14 cellular contexts compared by ENCODE assay signal in genomic region chr19:55382522-55383054, GRCh38. TPM values are rescaled to one million over a fixed set of nuclear protein-coding genes. Genes with fewer than 3 reads are reported as not detected.
A peak's percentile ranks its signal among the peaks of the same experiment; 100 is the strongest.
DNase-seq lines count a peak whose midpoint lies in the region; ATAC-seq, FAIRE-seq and TF ChIP-seq lines count a peak whose summit lies in the region.
"Had no signal": no experiment of that assay in that cellular context is flagged by ENCODE, and none has a peak within 500 bp of the region (broad histone marks: within the 10 kb centered on the region; RNA-seq: fewer than 3 reads in every experiment).

No MANE protein-coding gene starts in this region.

- peak overlapping the region; percentile 90 for H3K4me3 Mint-ChIP-seq in activated naive CD4-positive, alpha-beta T cell treated with anti-CD3 and anti-CD28 coated beads, Interleukin-2, amount 10 ng/mL, durations not matched to agents 7 days and 5 days
- peak overlapping the region; percentile 95 to 98 for H3K4me3 Mint-ChIP-seq in stimulated activated naive CD8-positive, alpha-beta T cell treated with anti-CD3 and anti-CD28 coated beads, Interleukin-15, amount 100 ng/mL, for 72 hours

- TF ChIP-seq POLR2A in H1 (IDR thresholded peaks at IDR 0.05; ENCODE audit: control extremely low read depth in 1 of 2, low read depth in 2 of 2, low read length in 2 of 2) (no peak), esophagus squamous epithelium (IDR thresholded peaks at IDR 0.05) (no peak)

- H3K27me3 ChIP-seq in Panc1 (ENCODE audit: control insufficient read depth, insufficient read depth, low read length) (no peaks in the 10 kb centered on the region), H1 (replicated peaks in 1 of 4; ENCODE audit: control insufficient read depth in 3 of 4, extremely low read depth in 1 of 4, insufficient read depth in 3 of 4, low read length in 3 of 4) (peaks cover 0 to 16% (median 9%) of the 10 kb centered on the region in 4 experiments; a peak in 4 of 7 replicates), A673 (replicated peaks; ENCODE audit: insufficient read depth, low read depth, low read length, poor library complexity) (no peaks in the 10 kb centered on the region), esophagus squamous epithelium (peaks cover 0 to 6% (median 0%) of the 10 kb centered on the region in 4 donors)

- intact Hi-C loops in Panc1 (cut with micrococcal nuclease; ENCODE audit: unreplicated experiment) (no loop called here), A673 (cut with micrococcal nuclease; ENCODE audit: unreplicated experiment) (loop anchor here (10.0 kb wide), 1 partner anchor 78 kb away; no protein-coding TSS in a partner anchor), esophagus squamous epithelium (cut with DNase I) (no loop called here)

- TF ChIP-seq EP300 in H1 (IDR thresholded peaks at IDR 0.05; ENCODE audit: borderline replicate concordance in 1 of 2, low read depth in 2 of 2, low read length in 2 of 2) = no peak

- peaks cover 14% of the 10 kb centered on the region for H3K79me1 ChIP-seq in H1 (ENCODE audit: low read depth, low read length)

- peak overlapping the region; percentile 93 for H3K27ac Mint-ChIP-seq in activated naive CD4-positive, alpha-beta T cell treated with anti-CD3 and anti-CD28 coated beads, Interleukin-2, amount 10 ng/mL, durations not matched to agents 7 days and 5 days
- H3K27ac Mint-ChIP-seq in stimulated activated naive CD8-positive, alpha-beta T cell treated with anti-CD3 and anti-CD28 coated beads, Interleukin-15, amount 100 ng/mL, for 72 hours = peak overlapping the region in 1 of 2 donors; percentile 98

- BruUV-seq in Panc1 (replicated peaks; lab: Mats Ljungman, UMichigan) = no TSS peak
- BruUV-seq in A673 (replicated peaks; lab: Mats Ljungman, UMichigan) = no TSS peak

- H2BK15ac ChIP-seq in H1 (ENCODE audit: low read length) = peak overlapping the region; percentile 81; the same call in 1 of the 2 replicates

- no peak overlapping the region for H3K14ac ChIP-seq in H1 (ENCODE audit: insufficient read length)

- H3K27ac ChIP-seq in Panc1 (ENCODE audit: low read length) (peak overlapping the region; percentile 45; the same call in 1 of the 2 replicates), H1 (ENCODE audit: low read depth, low read length) (no peak overlapping the region), A673 (ENCODE audit: low read depth, low read length, poor library complexity, severe bottlenecking) (no peak overlapping the region), esophagus squamous epithelium (no peak overlapping the region)

- 100% methylated on average over 3 of the region's 3 CpGs; no CpG with 5 or more reads in 1 of the 2 experiments for WGBS in H1 (ENCODE audit: extremely low coverage in 1 of 2, insufficient coverage in 1 of 2, insufficient read length in 1 of 2, insufficient replicate concordance in 2 of 2, low coverage in 1 of 2, low lambda C conversion rate in 2 of 2, missing lambda C conversion rate in 1 of 2), 2 experiments
- 90 to 93% methylated on average over 3 of the region's 3 CpGs for WGBS in esophagus squamous epithelium, 2 donors

- peaks cover 16 to 18% of the 10 kb centered on the region in 2 experiments; a peak in 3 of 4 replicates for H3K79me2 ChIP-seq in H1 (ENCODE audit: control insufficient read depth in 1 of 2, insufficient read depth in 2 of 2, low read length in 2 of 2)

- TF ChIP-seq RAD21 in H1 (IDR thresholded peaks at IDR 0.05 in 1 of 2, conservative IDR thresholded peaks at IDR 0.05 in 1 of 2; ENCODE audit: low read depth in 2 of 2, low read length in 2 of 2) = no peak

- peak overlapping the region in 1 of 2 experiments; percentile 55; a peak in 1 of 4 replicates for H3K4me3 ChIP-seq in Panc1 (ENCODE audit: low read depth in 2 of 2, low read length in 2 of 2)
- peak overlapping the region in 1 of 4 experiments; percentile 60; a peak in 1 of 8 replicates for H3K4me3 ChIP-seq in H1 (ENCODE audit: extremely low read depth in 1 of 4, insufficient read depth in 2 of 4, low read depth in 3 of 4, low read length in 4 of 4)
- no peak overlapping the region for H3K4me3 ChIP-seq in A673 (ENCODE audit: low read depth, low read length, poor library complexity, severe bottlenecking)
- H3K4me3 ChIP-seq in esophagus squamous epithelium = no peak overlapping the region

- CTCF ChIA-PET in activated naive CD4-positive, alpha-beta T cell treated with anti-CD3 and anti-CD28 coated beads, Interleukin-2, amount 10 ng/mL, durations not matched to agents 7 days and 5 days (lab: Charles Lee) = interaction anchor here (2.7 to 3.1 kb wide), 2 partner anchors 81 to 91 kb away, joined by 13 to 25 read pairs; no protein-coding TSS in a partner anchor
- CTCF ChIA-PET in Panc1 (lab: Charles Lee) (no interaction called here), H1 (lab: Charles Lee; ENCODE audit: partially characterized antibody) (interaction anchor here (0.7 to 3.2 kb wide), 8 partner anchors 24 to 217 kb away, joined by 3 to 37 read pairs (median 3); no protein-coding TSS in a partner anchor), A673 (lab: Charles Lee) (no interaction called here)

- peaks cover 36% of the 10 kb centered on the region for H3K36me3 Mint-ChIP-seq in activated naive CD4-positive, alpha-beta T cell treated with anti-CD3 and anti-CD28 coated beads, Interleukin-2, amount 10 ng/mL, durations not matched to agents 7 days and 5 days

- H3K9ac ChIP-seq in H1 (replicated peaks in 1 of 4; ENCODE audit: extremely low read depth in 1 of 4, low read depth in 3 of 4, low read length in 3 of 4) = no peak overlapping the region

- H2BK5ac ChIP-seq in H1 (ENCODE audit: low read depth, low read length) = 0 out of 2 replicates have a peak overlapping the region, but pooled peaks have one; percentile 16

- peaks cover 10 to 28% of the 10 kb centered on the region in 2 experiments for H4K20me1 ChIP-seq in H1 (replicated peaks in 1 of 2; ENCODE audit: control insufficient read depth in 1 of 2, insufficient read depth in 2 of 2, low read length in 2 of 2)

- H3K56ac ChIP-seq in H1 (replicated peaks; ENCODE audit: insufficient read length, low read depth, low read length) = no peak overlapping the region

- no peak for TF ChIP-seq CTCF in Panc1 (IDR thresholded peaks at IDR 0.05)
- no peak for TF ChIP-seq CTCF in H1 (IDR thresholded peaks at IDR 0.05; ENCODE audit: control extremely low read depth in 1 of 3, insufficient read depth in 1 of 3, low read depth in 1 of 3, low read length in 3 of 3)
- no peak for TF ChIP-seq CTCF in A673 (conservative IDR thresholded peaks at IDR 0.05; ENCODE audit: low read depth, low read length)
- no peak for TF ChIP-seq CTCF in esophagus squamous epithelium (IDR thresholded peaks at IDR 0.05)
- no peak for TF ChIP-seq CTCF in GM20000 (IDR thresholded peaks at IDR 0.05; ENCODE audit: extremely low read depth, missing control alignments)

- H2BK120ac ChIP-seq in H1 (replicated peaks; ENCODE audit: low read depth, low read length) = no peak overlapping the region

- H2BK12ac ChIP-seq in H1 (ENCODE audit: low read depth, low read length) = no peak overlapping the region

- no peak overlapping the region for H3K4ac ChIP-seq in H1 (replicated peaks; ENCODE audit: insufficient read length, low read depth, low read length)

- in situ Hi-C loops in Panc1 (cut with HindIII; ENCODE audit: low pct_unique_long_range_greater_than_20kb, low sequenced_read_pairs) = no loop called here

- H4K8ac ChIP-seq in H1 (ENCODE audit: extremely low read depth, insufficient read depth, low read length) = no peak overlapping the region

- no peaks in the 10 kb centered on the region for H3K9me3 Mint-ChIP-seq in activated naive CD4-positive, alpha-beta T cell treated with anti-CD3 and anti-CD28 coated beads, Interleukin-2, amount 10 ng/mL, durations not matched to agents 7 days and 5 days
- H3K9me3 Mint-ChIP-seq in stimulated activated naive CD8-positive, alpha-beta T cell treated with anti-CD3 and anti-CD28 coated beads, Interleukin-15, amount 100 ng/mL, for 72 hours = peaks cover 0 to 4% of the 10 kb centered on the region in 2 donors

- H2AFZ ChIP-seq in H1 (ENCODE audit: low read length) = no peak overlapping the region

- H3K18ac ChIP-seq in H1 (ENCODE audit: extremely low read depth, low read length) = no peak overlapping the region

- H3K36me3 ChIP-seq in Panc1 (ENCODE audit: control insufficient read depth, insufficient read depth, low read length) = peaks cover 9% of the 10 kb centered on the region
- peaks cover 6 to 11% (median 8%) of the 10 kb centered on the region in 4 experiments for H3K36me3 ChIP-seq in H1 (ENCODE audit: control insufficient read depth in 2 of 4, insufficient read depth in 4 of 4, low read length in 3 of 4)
- peaks cover 13% of the 10 kb centered on the region for H3K36me3 ChIP-seq in A673 (ENCODE audit: insufficient read depth, low read length, poor library complexity, severe bottlenecking)
- H3K36me3 ChIP-seq in esophagus squamous epithelium = peaks cover 0 to 13% (median 0%) of the 10 kb centered on the region in 3 donors

- H3K4me1 Mint-ChIP-seq in activated naive CD4-positive, alpha-beta T cell treated with anti-CD3 and anti-CD28 coated beads, Interleukin-2, amount 10 ng/mL, durations not matched to agents 7 days and 5 days = peaks cover 46% of the 10 kb centered on the region
- peaks cover 49% of the 10 kb centered on the region for H3K4me1 Mint-ChIP-seq in stimulated activated naive CD8-positive, alpha-beta T cell treated with anti-CD3 and anti-CD28 coated beads, Interleukin-15, amount 100 ng/mL, for 72 hours

- H3K9me3 ChIP-seq in Panc1 (ENCODE audit: control insufficient read depth, insufficient read depth, low read depth, low read length) = no peaks in the 10 kb centered on the region
- H3K9me3 ChIP-seq in H1 (ENCODE audit: insufficient read depth in 2 of 2, low read depth in 1 of 2, low read length in 1 of 2) = no peaks in the 10 kb centered on the region
- no peaks in the 10 kb centered on the region for H3K9me3 ChIP-seq in A673 (ENCODE audit: low read depth, low read length, poor library complexity, severe bottlenecking)
- no peaks in the 10 kb centered on the region for H3K9me3 ChIP-seq in esophagus squamous epithelium

- no peak for ATAC-seq in Panc1
- no peak for ATAC-seq in stimulated activated naive CD8-positive, alpha-beta T cell treated with anti-CD3 and anti-CD28 coated beads, Interleukin-15, amount 100 ng/mL, for 72 hours
- ATAC-seq: left cardiac atrium had no signal

- H3K23me2 ChIP-seq in H1 (ENCODE audit: low read depth, low read length) = peaks cover 36% of the 10 kb centered on the region

- no peak overlapping the region for H4K91ac ChIP-seq in H1 (replicated peaks; ENCODE audit: insufficient read length, low read length)

- peaks cover 4% of the 10 kb centered on the region for H3K27me3 Mint-ChIP-seq in activated naive CD4-positive, alpha-beta T cell treated with anti-CD3 and anti-CD28 coated beads, Interleukin-2, amount 10 ng/mL, durations not matched to agents 7 days and 5 days
- H3K27me3 Mint-ChIP-seq in stimulated activated naive CD8-positive, alpha-beta T cell treated with anti-CD3 and anti-CD28 coated beads, Interleukin-15, amount 100 ng/mL, for 72 hours = no peaks in the 10 kb centered on the region

- H3K4me1 ChIP-seq in Panc1 (ENCODE audit: control insufficient read depth, insufficient read depth, low read length) (peaks cover 19% of the 10 kb centered on the region), H1 (replicated peaks in 1 of 4; ENCODE audit: control insufficient read depth in 3 of 4, insufficient read depth in 4 of 4, low read length in 3 of 4) (peaks cover 0 to 37% (median 22%) of the 10 kb centered on the region in 4 experiments; a peak in 6 of 7 replicates), A673 (ENCODE audit: insufficient read depth, low read length, poor library complexity, severe bottlenecking) (peaks cover 14% of the 10 kb centered on the region), esophagus squamous epithelium (peaks cover 21 to 45% (median 25%) of the 10 kb centered on the region in 3 donors)

- H2AK5ac ChIP-seq in H1 (ENCODE audit: low read depth, low read length) = no peak overlapping the region

- H4K5ac ChIP-seq in H1 (ENCODE audit: insufficient read length, low read depth, low read length) = no peak overlapping the region

- H3K4me2 ChIP-seq in H1 (ENCODE audit: insufficient read depth in 1 of 2, low read depth in 2 of 2, low read length in 2 of 2) = peak overlapping the region in 1 of 2 experiments; percentile 95; a peak in 1 of 4 replicates

- POLR2A ChIA-PET in Panc1 (lab: Charles Lee) = no interaction called here
- POLR2A ChIA-PET in H1 (lab: Charles Lee; ENCODE audit: partially characterized antibody) = interaction anchor here (0.7 to 26.7 kb wide), 17 partner anchors 7 to 296 kb away, joined by 3 to 874 read pairs (median 14); partner anchors contain the start of genes IL11, KMT5C, TMEM190 and UBE2S
- POLR2A ChIA-PET in A673 (lab: Charles Lee; ENCODE audit: low non-redundant PET) = no interaction called here

- no peak for DNase-seq in activated naive CD4-positive, alpha-beta T cell treated with anti-CD3 and anti-CD28 coated beads, Interleukin-2, amount 10 ng/mL, durations not matched to agents 7 days and 5 days
- no peak for DNase-seq in activated naive CD4-positive, alpha-beta T cell (lab: John Stamatoyannopoulos, UW)
- no peak for DNase-seq in Panc1 (ENCODE audit: low read depth, low spot score)
- no peak for DNase-seq in H1 (ENCODE audit: low read depth in 1 of 2, low spot score in 2 of 2)
- DNase-seq in stimulated activated naive CD8-positive, alpha-beta T cell treated with anti-CD3 and anti-CD28 coated beads, Interleukin-15, amount 100 ng/mL, for 72 hours = no peak
- DNase-seq in A673 (ENCODE audit: low spot score) = no peak
- no peak for DNase-seq in esophagus squamous epithelium (lab: John Stamatoyannopoulos, UW)
- no peak for DNase-seq in GM20000 (ENCODE audit: low spot score)
- DNase-seq: cortex of kidney; foreskin fibroblast; left cardiac atrium; NCI-H2081 treated with DMSO at 0.1 percent for 48 hours; stimulated activated CD4-positive, alpha-beta T cell treated with anti-CD3 and anti-CD28 coated beads, Interleukin-1b, Interleukin-23, amount 100 ng/mL, for 48 hours had no signal

- no peak overlapping the region for H3K23ac ChIP-seq in H1 (ENCODE audit: insufficient read length)

- no peak for FAIRE-seq in H1 (lab: Jason Lieb, UNC)

- H2BK20ac ChIP-seq in H1 (ENCODE audit: low read length) = no peak overlapping the region

RNA-seq across cellular contexts. Expression of gene TMEM238, which starts 1.5 kb away (rescaled TPM):
- 7.4 TPM for total RNA-seq in Panc1 (2021; ENCODE audit: unreplicated experiment)
- polyA plus RNA-seq in Panc1 (2012; ENCODE audit: insufficient read length) = 25.3 TPM
- total RNA-seq in H1 (2021; fragmentation: NEBNext Ultra II Directional; extraction: Animal tissue kit (Norgen Biotek cat#: 25700)) = 3.8 and 3.9 TPM in 2 replicates
- 0.49 and 0.53 TPM in 2 replicates for polyA plus RNA-seq in H1 (2011; rRNA removed)
- polyA plus RNA-seq in H1 (2011; cell fraction: cytosol; rRNA removed) = 1.9 TPM
- 1.2 TPM for polyA plus RNA-seq in H1 (2011; cell fraction: nucleus; rRNA removed)
- 0.50 to 2.6 TPM (median 1.5 TPM) in 4 replicates for polyA plus RNA-seq in H1 (2012, experiment 1 of 2)
- not detected for polyA plus RNA-seq in H1 (2012, experiment 2 of 2)
- polyA plus RNA-seq in H1 (2013, experiment 1 of 2) = 2.1 TPM
- 1.3 TPM for polyA plus RNA-seq in H1 (2013, experiment 2 of 2)
- not detected in 2 replicates for polyA minus RNA-seq in H1 (2011; rRNA and poly(A)+ RNA removed)
- polyA minus RNA-seq in H1 (2011; cell fraction: cytosol; rRNA and poly(A)+ RNA removed) = 2.3 TPM
- polyA minus RNA-seq in H1 (2011; cell fraction: nucleus; rRNA and poly(A)+ RNA removed) = 1.1 TPM
- 0.42 and 0.69 TPM in 2 replicates for total RNA-seq in A673 (2021)
- 10 to 100 TPM; 11.9 to 41.8 (median 27.1) TPM for total RNA-seq in esophagus squamous epithelium

RNA-seq across cellular contexts. Expression of gene RPL28, which starts 3.1 kb away (rescaled TPM):
- total RNA-seq in Panc1 (2021; ENCODE audit: unreplicated experiment) (2,154 TPM), A673 (2021) (1,355 and 1,380 TPM in 2 replicates), esophagus squamous epithelium (100 to 1,000 TPM; 395 to 866 (median 753) TPM)
- 3,316 TPM for polyA plus RNA-seq in Panc1 (2012; ENCODE audit: insufficient read length)
- 2,123 and 2,232 TPM in 2 replicates for total RNA-seq in H1 (2021; fragmentation: NEBNext Ultra II Directional; extraction: Animal tissue kit (Norgen Biotek cat#: 25700))
- 6,692 and 8,402 TPM in 2 replicates for polyA plus RNA-seq in H1 (2011; rRNA removed)
- polyA plus RNA-seq in H1 (2011; cell fraction: cytosol; rRNA removed) = 2,492 TPM
- 1,571 TPM for polyA plus RNA-seq in H1 (2011; cell fraction: nucleus; rRNA removed)
- polyA plus RNA-seq in H1 (2012, experiment 1 of 2) = 1,234 to 2,824 TPM (median 2,522 TPM) in 4 replicates
- 3,077 TPM for polyA plus RNA-seq in H1 (2012, experiment 2 of 2)
- polyA plus RNA-seq in H1 (2013, experiment 1 of 2) = 2,779 TPM
- 2,622 TPM for polyA plus RNA-seq in H1 (2013, experiment 2 of 2)
- polyA minus RNA-seq in H1 (2011; rRNA and poly(A)+ RNA removed) = 406 and 431 TPM in 2 replicates
- polyA minus RNA-seq in H1 (2011; cell fraction: cytosol; rRNA and poly(A)+ RNA removed) = 1,377 TPM
- 497 TPM for polyA minus RNA-seq in H1 (2011; cell fraction: nucleus; rRNA and poly(A)+ RNA removed)

RNA-seq across cellular contexts. Expression of gene TMEM190, which starts 6.0 kb away (rescaled TPM):
- 0.74 TPM for total RNA-seq in Panc1 (2021; ENCODE audit: unreplicated experiment)
- not detected for polyA plus RNA-seq in Panc1 (2012; ENCODE audit: insufficient read length)
- total RNA-seq in H1 (2021; fragmentation: NEBNext Ultra II Directional; extraction: Animal tissue kit (Norgen Biotek cat#: 25700)) = 1.4 TPM in 1 of 2 replicates, not detected in the other
- polyA plus RNA-seq in H1 (2011; rRNA removed) = 1.6 and 4.5 TPM in 2 replicates
- polyA plus RNA-seq in H1 (2011; cell fraction: cytosol; rRNA removed) = 1.7 TPM
- polyA plus RNA-seq in H1 (2011; cell fraction: nucleus; rRNA removed) = 2.7 TPM
- polyA plus RNA-seq in H1 (2012, experiment 1 of 2) = 0.54 to 3.6 TPM (median 1.4 TPM) in 4 replicates
- not detected for polyA plus RNA-seq in H1 (2012, experiment 2 of 2)
- polyA plus RNA-seq in H1 (2013, experiment 1 of 2) = 0.41 TPM
- 0.33 TPM for polyA plus RNA-seq in H1 (2013, experiment 2 of 2)
- not detected in 2 replicates for polyA minus RNA-seq in H1 (2011; rRNA and poly(A)+ RNA removed)
- polyA minus RNA-seq in H1 (2011; cell fraction: cytosol; rRNA and poly(A)+ RNA removed) = not detected
- polyA minus RNA-seq in H1 (2011; cell fraction: nucleus; rRNA and poly(A)+ RNA removed) = not detected
- total RNA-seq in A673 (2021) = not detected in 2 replicates
- total RNA-seq in esophagus squamous epithelium = not detected
- total RNA-seq: left cardiac atrium, posterior vena cava had no signal

RNA-seq across cellular contexts. Expression of gene IL11, which starts 12.3 kb away (rescaled TPM):
- total RNA-seq in Panc1 (2021; ENCODE audit: unreplicated experiment) = 4.4 TPM
- polyA plus RNA-seq in Panc1 (2012; ENCODE audit: insufficient read length) = 3.6 TPM
- 1.6 and 2.8 TPM in 2 replicates for total RNA-seq in H1 (2021; fragmentation: NEBNext Ultra II Directional; extraction: Animal tissue kit (Norgen Biotek cat#: 25700))
- 1.7 and 2.7 TPM in 2 replicates for polyA plus RNA-seq in H1 (2011; rRNA removed)
- 2.3 TPM for polyA plus RNA-seq in H1 (2011; cell fraction: cytosol; rRNA removed)
- 6.8 TPM for polyA plus RNA-seq in H1 (2011; cell fraction: nucleus; rRNA removed)
- 1.0 to 2.3 TPM (median 1.2 TPM) in 4 replicates for polyA plus RNA-seq in H1 (2012, experiment 1 of 2)
- 1.2 TPM for polyA plus RNA-seq in H1 (2012, experiment 2 of 2)
- polyA plus RNA-seq in H1 (2013, experiment 1 of 2) = 1.2 TPM
- 1.0 TPM for polyA plus RNA-seq in H1 (2013, experiment 2 of 2)
- polyA minus RNA-seq in H1 (2011; rRNA and poly(A)+ RNA removed) = 0.27 and 0.41 TPM in 2 replicates
- polyA minus RNA-seq in H1 (2011; cell fraction: cytosol; rRNA and poly(A)+ RNA removed) = 1.5 TPM
- polyA minus RNA-seq in H1 (2011; cell fraction: nucleus; rRNA and poly(A)+ RNA removed) = 2.2 TPM
- 0.42 and 0.47 TPM in 2 replicates for total RNA-seq in A673 (2021)
- total RNA-seq in esophagus squamous epithelium = not detected
- total RNA-seq: left cardiac atrium, posterior vena cava had no signal

RNA-seq across cellular contexts. Expression of gene GARIN5B, which starts 19.5 kb away (rescaled TPM):
- total RNA-seq in Panc1 (2021; ENCODE audit: unreplicated experiment) (not detected), A673 (2021) (not detected in 2 replicates), esophagus squamous epithelium (not detected)
- not detected for polyA plus RNA-seq in Panc1 (2012; ENCODE audit: insufficient read length)
- not detected in 2 replicates for total RNA-seq in H1 (2021; fragmentation: NEBNext Ultra II Directional; extraction: Animal tissue kit (Norgen Biotek cat#: 25700))
- 0.03 and 0.05 TPM in 2 replicates for polyA plus RNA-seq in H1 (2011; rRNA removed)
- 0.03 TPM for polyA plus RNA-seq in H1 (2011; cell fraction: cytosol; rRNA removed)
- 0.63 TPM for polyA plus RNA-seq in H1 (2011; cell fraction: nucleus; rRNA removed)
- polyA plus RNA-seq in H1 (2012, experiment 1 of 2) = 0.08 TPM in 1 of 4 replicates, not detected in the others
- not detected for polyA plus RNA-seq in H1 (2012, experiment 2 of 2)
- 0.02 TPM for polyA plus RNA-seq in H1 (2013, experiment 1 of 2)
- polyA plus RNA-seq in H1 (2013, experiment 2 of 2) = 0.02 TPM
- polyA minus RNA-seq in H1 (2011; rRNA and poly(A)+ RNA removed) = not detected in 2 replicates
- polyA minus RNA-seq in H1 (2011; cell fraction: cytosol; rRNA and poly(A)+ RNA removed) = not detected
- polyA minus RNA-seq in H1 (2011; cell fraction: nucleus; rRNA and poly(A)+ RNA removed) = 0.20 TPM
- total RNA-seq: left cardiac atrium, posterior vena cava had no signal

Comparison
In these comparisons a context has a peak if more than half of its experiments do, and no peak if none do; other contexts are left out.
1. CTCF ChIA-PET loops: an anchor here in activated naive CD4-positive, alpha-beta T cell treated with anti-CD3 and anti-CD28 coated beads, Interleukin-2, amount 10 ng/mL, durations not matched to agents 7 days and 5 days (2.7 to 3.1 kb wide) and H1 (0.7 to 3.2 kb wide); none called in Panc1 and A673.